In the genomic region with DNA sequence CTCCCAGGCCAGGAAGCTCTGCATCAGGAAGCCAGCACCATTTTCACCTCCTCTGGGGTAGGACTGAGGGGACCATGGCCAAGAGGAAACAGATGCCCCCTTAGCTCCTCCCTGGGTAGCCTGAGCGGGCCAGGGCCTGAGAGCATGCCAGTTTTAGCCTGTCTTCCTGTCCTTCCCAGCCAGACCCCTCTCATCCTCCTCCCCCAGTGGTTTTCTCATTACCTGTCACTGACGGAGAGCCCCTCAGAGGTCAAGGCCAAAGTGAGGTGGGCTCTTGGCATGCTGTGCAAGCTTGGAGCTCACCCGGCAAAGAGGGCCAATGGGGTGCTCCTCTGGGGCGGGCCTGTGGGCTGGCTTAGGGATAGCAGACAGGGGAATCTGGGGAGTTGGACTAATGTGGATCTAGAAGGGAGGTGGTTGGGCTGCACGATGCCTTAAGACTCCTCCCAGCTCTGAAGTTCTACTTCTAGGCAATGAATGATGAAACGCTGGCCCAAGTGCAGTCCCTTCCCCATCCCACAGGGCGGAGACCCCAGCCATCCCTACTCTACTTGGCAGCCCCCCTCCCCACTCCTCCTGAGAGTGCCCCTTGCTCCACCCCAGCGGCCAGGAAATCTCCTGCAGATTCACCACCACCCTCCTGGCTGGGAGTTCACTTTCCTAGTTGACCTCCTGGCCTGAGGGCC, we compare ENCODE assay signal across 8 cellular contexts. TPM values are rescaled to one million over a fixed set of nuclear protein-coding genes. Genes with fewer than 3 reads are reported as not detected.
DNase-seq lines count a peak whose midpoint lies in the region; ATAC-seq and TF ChIP-seq lines count a peak whose summit lies in the region.

No MANE protein-coding gene starts in this region.

- H3K36me3 ChIP-seq in H7 (replicated peaks; ENCODE audit: control insufficient read depth, insufficient read depth, low read length) (no peaks in the 10 kb centered on the region), hepatocyte (replicated peaks; ENCODE audit: insufficient read depth, low read depth) (no peaks in the 10 kb centered on the region), spleen (no peaks in the 10 kb centered on the region)

- no peaks in the 10 kb centered on the region for H3K27me3 Mint-ChIP-seq in activated T-helper 17 cell treated with anti-CD3 and anti-CD28 coated beads, Interleukin-2, amount 50 U/mL, for 72 hours

- H3K27ac ChIP-seq in hepatocyte (peak overlapping the region; percentile 99), spleen (peak overlapping the region in 7 of 8 donors; percentile 72 to 86 (median 85))

- peak overlapping the region; percentile 69 for H3K4me2 ChIP-seq in hepatocyte

- ATAC-seq in activated T-helper 17 cell treated with anti-CD3 and anti-CD28 coated beads, Interleukin-2, amount 50 U/mL, for 72 hours (replicated peaks) = no peak
- ATAC-seq in GM18873 (IDR thresholded peaks at IDR 0.05; ENCODE audit: low FRiP score, unreplicated experiment) (no peak), GM21723 (IDR thresholded peaks at IDR 0.05; ENCODE audit: unreplicated experiment) (no peak)

- H3K36me3 Mint-ChIP-seq in activated T-helper 17 cell treated with anti-CD3 and anti-CD28 coated beads, Interleukin-2, amount 50 U/mL, for 72 hours (ENCODE audit: low read depth) = peaks cover 15% of the 10 kb centered on the region

- H3K4me1 ChIP-seq in hepatocyte (ENCODE audit: insufficient read depth) = peaks cover 62% of the 10 kb centered on the region
- H3K4me1 ChIP-seq in spleen = peaks cover 23 to 72% (median 54%) of the 10 kb centered on the region in 6 donors

- H3K9me3 ChIP-seq in hepatocyte (ENCODE audit: low read depth) (no peaks in the 10 kb centered on the region), spleen (no peaks in the 10 kb centered on the region)

- H3K27me3 ChIP-seq in H7 (ENCODE audit: control insufficient read depth, insufficient read depth, low read length) (no peaks in the 10 kb centered on the region), hepatocyte (no peaks in the 10 kb centered on the region), spleen (replicated peaks in 1 of 7) (peaks cover 0 to 19% (median 0%) of the 10 kb centered on the region in 7 donors)

- peaks cover 45% of the 10 kb centered on the region for H3K4me1 Mint-ChIP-seq in activated T-helper 17 cell treated with anti-CD3 and anti-CD28 coated beads, Interleukin-2, amount 50 U/mL, for 72 hours

- H4K20me1 ChIP-seq in hepatocyte (ENCODE audit: insufficient read depth, poor library complexity, severe bottlenecking) = no peaks in the 10 kb centered on the region

- H3K27ac Mint-ChIP-seq in activated T-helper 17 cell treated with anti-CD3 and anti-CD28 coated beads, Interleukin-2, amount 50 U/mL, for 72 hours = peak overlapping the region; percentile 99

- TF ChIP-seq POLR2A in spleen (IDR thresholded peaks at IDR 0.05) = no peak

- H3K79me2 ChIP-seq in hepatocyte = peaks cover 59% of the 10 kb centered on the region

- H3K9me2 ChIP-seq in hepatocyte (replicated peaks; ENCODE audit: insufficient read depth) = no peaks in the 10 kb centered on the region

- intact Hi-C loops in spleen (cut with DNase I; ENCODE audit: low total_unique reads) = no loop called here

- TF ChIP-seq CTCF in hepatocyte (IDR thresholded peaks at IDR 0.05; ENCODE audit: poor library complexity) (no peak), spleen (IDR thresholded peaks at IDR 0.05 in 8 of 11, conservative IDR thresholded peaks at IDR 0.05 in 3 of 11) (no peak)

- H2AFZ ChIP-seq in hepatocyte = no peak overlapping the region

- H3K4me3 ChIP-seq in H7 (ENCODE audit: insufficient read depth, low read depth, low read length) (no peak overlapping the region), hepatocyte (no peak overlapping the region), spleen (peak overlapping the region in 2 of 8 donors; percentile 41 to 61)

- H3K4me3 Mint-ChIP-seq in activated T-helper 17 cell treated with anti-CD3 and anti-CD28 coated beads, Interleukin-2, amount 50 U/mL, for 72 hours = peak overlapping the region; percentile 86

- no peaks in the 10 kb centered on the region for H3K9me3 Mint-ChIP-seq in activated T-helper 17 cell treated with anti-CD3 and anti-CD28 coated beads, Interleukin-2, amount 50 U/mL, for 72 hours

- WGBS in hepatocyte (ENCODE audit: low lambda C conversion rate, missing lambda C conversion rate) = 76% methylated on average over 8 of the region's 8 CpGs
- WGBS in spleen, 5 donors = 63 to 72% (median 69%) methylated on average over 8 of the region's 8 CpGs

- DNase-seq in H7 (peak; percentile 78), hepatocyte (ENCODE audit: low spot score) (no peak), spleen (no peak), medulla oblongata (ENCODE audit: extremely low spot score) (no peak)
- DNase-seq in activated CD4-positive, alpha-beta T cell treated with anti-CD3 and anti-CD28 coated beads for 4 hours = no peak

RNA-seq across cellular contexts. Expression of a gene that starts 9.5 kb away (rescaled TPM):
- 101 and 119 TPM in 2 replicates for total RNA-seq in H7 (2014; rRNA removed; shearing (Covaris generic))
- total RNA-seq in activated T-helper 17 cell treated with anti-CD3 and anti-CD28 coated beads, Interleukin-2, amount 50 U/mL, for 72 hours = 100 to 1,000 TPM; 150 to 338 TPM
- total RNA-seq in hepatocyte = 161 and 208 TPM in 2 replicates
- polyA plus RNA-seq in hepatocyte = 345 and 402 TPM in 2 replicates
- total RNA-seq in spleen = 100 to 1,000 TPM in 6 of 7 donors, 10 to 100 TPM in 1; 95.1 to 279 (median 124) TPM
- 10 to 100 TPM; 33.9 to 61.1 (median 39.4) TPM for polyA plus RNA-seq in spleen

RNA-seq across cellular contexts. Expression of a gene that starts 22.7 kb away (rescaled TPM):
- total RNA-seq in H7 (2014; rRNA removed; shearing (Covaris generic)) = 52.7 and 65.2 TPM in 2 replicates
- under 1 TPM; 0.15 to 0.21 TPM for total RNA-seq in activated T-helper 17 cell treated with anti-CD3 and anti-CD28 coated beads, Interleukin-2, amount 50 U/mL, for 72 hours
- total RNA-seq in hepatocyte (11.0 and 12.0 TPM in 2 replicates), spleen (under 1 TPM; 0.26 to 0.76 (median 0.38) TPM)
- polyA plus RNA-seq in hepatocyte (9.3 and 10.8 TPM in 2 replicates), spleen (under 1 TPM; 0.11 to 0.17 (median 0.16) TPM)

RNA-seq across cellular contexts. Expression of a gene that starts 44.0 kb away (rescaled TPM):
- 18.3 and 27.6 TPM in 2 replicates for total RNA-seq in H7 (2014; rRNA removed; shearing (Covaris generic))
- 1 to 10 TPM in 1 of 2 donors, under 1 TPM in 1; 0.43 to 1.2 TPM for total RNA-seq in activated T-helper 17 cell treated with anti-CD3 and anti-CD28 coated beads, Interleukin-2, amount 50 U/mL, for 72 hours
- total RNA-seq in hepatocyte = 71.1 and 77.9 TPM in 2 replicates
- polyA plus RNA-seq in hepatocyte = 91.6 and 106 TPM in 2 replicates
- under 1 TPM in 2 of 7 donors, not detected in 5; 0.50 to 0.70 TPM for total RNA-seq in spleen
- under 1 TPM; 0.28 to 0.61 (median 0.45) TPM for polyA plus RNA-seq in spleen

RNA-seq across cellular contexts. Expression of a gene that starts 48.4 kb away (rescaled TPM):
- total RNA-seq in H7 (2014; rRNA removed; shearing (Covaris generic)) = 10.3 and 15.8 TPM in 2 replicates
- 10 to 100 TPM in 1 of 2 donors, 1 to 10 TPM in 1; 1.8 to 17.6 TPM for total RNA-seq in activated T-helper 17 cell treated with anti-CD3 and anti-CD28 coated beads, Interleukin-2, amount 50 U/mL, for 72 hours
- total RNA-seq in hepatocyte (1.4 and 2.1 TPM in 2 replicates), spleen (10 to 100 TPM; 21.1 to 65.9 (median 37.7) TPM)
- polyA plus RNA-seq in hepatocyte (1.3 and 2.6 TPM in 2 replicates), spleen (1 to 10 TPM; 7.1 to 9.3 (median 9.1) TPM)

RNA-seq across cellular contexts. Expression of a gene that starts 50.4 kb away (rescaled TPM):
- 58.0 and 74.1 TPM in 2 replicates for total RNA-seq in H7 (2014; rRNA removed; shearing (Covaris generic))
- total RNA-seq in activated T-helper 17 cell treated with anti-CD3 and anti-CD28 coated beads, Interleukin-2, amount 50 U/mL, for 72 hours = 10 to 100 TPM; 39.9 to 55.6 TPM
- total RNA-seq in hepatocyte (48.5 and 73.1 TPM in 2 replicates), spleen (10 to 100 TPM; 29.5 to 53.3 (median 42.3) TPM)
- polyA plus RNA-seq in hepatocyte (142 and 165 TPM in 2 replicates), spleen (100 to 1,000 TPM in 2 of 3 donors, 10 to 100 TPM in 1; 80.0 to 121 (median 107) TPM)
